Comparison of ENCODE assay signal across 19 cellular contexts in the genomic region with DNA sequence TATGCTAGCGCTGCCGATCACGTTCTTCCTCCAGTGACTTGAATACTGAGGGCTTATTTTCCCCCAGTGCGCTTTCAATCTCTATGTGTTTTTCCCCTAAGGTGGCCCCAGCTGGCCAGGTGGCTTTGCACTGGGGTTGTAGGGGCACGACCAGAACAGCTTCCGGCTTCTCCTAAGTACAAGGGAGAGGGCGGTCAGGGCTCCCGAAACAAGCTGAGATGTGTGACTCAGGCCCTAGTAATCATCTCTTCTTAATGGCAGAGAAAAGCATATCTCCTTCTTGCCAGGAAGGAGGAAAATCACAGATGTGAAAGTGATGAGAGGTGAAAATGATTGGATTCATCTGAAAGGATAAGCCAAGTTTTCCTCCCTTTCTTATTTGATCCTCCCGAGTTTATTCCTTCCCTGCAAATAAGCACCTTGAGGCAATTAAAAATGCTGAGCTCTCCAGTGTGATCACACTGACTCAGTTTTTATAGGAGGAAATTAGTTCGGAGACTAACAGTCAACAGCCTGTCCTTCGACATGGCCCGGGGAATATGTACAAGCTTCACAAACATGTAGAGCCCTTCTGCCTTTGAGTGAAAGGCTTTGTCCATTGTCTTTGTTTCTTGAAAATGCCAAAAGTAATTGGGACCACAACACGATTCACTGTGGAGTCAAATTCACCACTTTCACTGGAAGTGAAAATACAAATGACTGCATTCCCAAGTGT.
DNase-seq lines count a peak whose midpoint lies in the region; ATAC-seq and TF ChIP-seq lines count a peak whose summit lies in the region.
"Had no signal": no experiment of that assay in that cellular context is flagged by ENCODE, and none has a peak within 500 bp of the region (broad histone marks: within the 10 kb centered on the region; RNA-seq: fewer than 3 reads in every experiment).

No MANE protein-coding gene starts in this region.

- H3K4me2 ChIP-seq in GM23248 (ENCODE audit: unreplicated experiment), result peak overlapping the region; percentile 44
- H3K4me2 ChIP-seq: A549 had no signal

- no peaks in the 10 kb centered on the region for H3K9me3 ChIP-seq in GM23248 (ENCODE audit: low read depth)
- no peaks in the 10 kb centered on the region for H3K9me3 ChIP-seq in CD8-positive, alpha-beta T cell (ENCODE audit: low read length)
- H3K9me3 ChIP-seq: A549 had no signal

- H3K27ac Mint-ChIP-seq in CD8-positive, alpha-beta T cell, result no peak overlapping the region
- H3K27ac Mint-ChIP-seq: activated B cell treated with CpG ODN at 0.5 μM for 24 hours; memory B cell; stimulated activated naive CD8-positive, alpha-beta T cell treated with anti-CD3 and anti-CD28 coated beads, Interleukin-15, Interleukin-2, amounts not matched to agents 100 ng/mL and 50 ng/mL, for 24 hours; T-helper 17 cell had no signal

- peaks cover 12% of the 10 kb centered on the region; the same call in 1 of the 2 replicates for H3K4me1 ChIP-seq in GM23248 (ENCODE audit: insufficient read depth)
- H3K4me1 ChIP-seq in CD8-positive, alpha-beta T cell (ENCODE audit: insufficient read depth, low read length), result no peaks in the 10 kb centered on the region
- H3K4me1 ChIP-seq: A549 had no signal

- peaks cover 1% of the 10 kb centered on the region for H3F3A ChIP-seq in GM23248 (ENCODE audit: insufficient read depth)

- peaks cover 2% of the 10 kb centered on the region for H3K27me3 Mint-ChIP-seq in CD8-positive, alpha-beta T cell (ENCODE audit: low read depth)
- H3K27me3 Mint-ChIP-seq: activated B cell treated with CpG ODN at 0.5 μM for 24 hours, memory B cell, T-helper 17 cell had no signal

- H3K36me3 Mint-ChIP-seq in CD8-positive, alpha-beta T cell, result no peaks in the 10 kb centered on the region
- H3K36me3 Mint-ChIP-seq: memory B cell had no signal

- POLR2A ChIA-PET in CD8-positive, alpha-beta T cell (lab: Charles Lee), result no interaction called here

- peak overlapping the region; percentile 56 for H2AFZ ChIP-seq in GM23248

- no peak overlapping the region for H3K4me3 Mint-ChIP-seq in CD8-positive, alpha-beta T cell
- H3K4me3 Mint-ChIP-seq: activated B cell treated with CpG ODN at 0.5 μM for 24 hours; memory B cell; stimulated activated naive CD8-positive, alpha-beta T cell treated with anti-CD3 and anti-CD28 coated beads, Interleukin-15, Interleukin-2, amounts not matched to agents 100 ng/mL and 50 ng/mL, for 24 hours; T-helper 17 cell had no signal

- H3K79me2 ChIP-seq in GM23248 (ENCODE audit: insufficient read depth), result no peaks in the 10 kb centered on the region

- ATAC-seq in GM18873 (IDR thresholded peaks at IDR 0.05; ENCODE audit: low FRiP score, unreplicated experiment), result no peak
- no peak for ATAC-seq in CD8-positive, alpha-beta T cell
- ATAC-seq: A549, T-helper 17 cell had no signal

- H4K20me1 ChIP-seq in GM23248 (ENCODE audit: insufficient read depth), result no peaks in the 10 kb centered on the region

- 52% methylated on average over 13 of the region's 13 CpGs for WGBS in GM23248 (ENCODE audit: low coverage in 1 of 2, low lambda C conversion rate in 2 of 2, missing lambda C conversion rate in 2 of 2), 2 experiments

- peak; percentile 87 for DNase-seq in A172 (ENCODE audit: low spot score)
- DNase-seq in GM23248, result peak; percentile 69
- DNase-seq in SK-MEL-5 (ENCODE audit: low read depth, low spot score), result peak; percentile 72
- peak; percentile 93 for DNase-seq in foreskin melanocyte
- DNase-seq in SHP77 treated with DMSO at 0.1 percent for 48 hours (lab: John Stamatoyannopoulos, UW), result no peak
- DNase-seq in NCI-H2107 treated with DMSO at 0.1 percent for 48 hours (lab: John Stamatoyannopoulos, UW; ENCODE audit: unreplicated experiment), result no peak
- DNase-seq in CD8-positive, alpha-beta T cell, result no peak
- DNase-seq: activated B cell treated with CpG ODN at 0.5 μM for 24 hours; activated CD8-positive, alpha-beta memory T cell treated with anti-CD3 and anti-CD28 coated beads for 24 hours; activated effector memory CD4-positive, alpha-beta T cell treated with Interleukin-2 at 50 U/mL for 16 hours; amniotic stem cell; MV-4-11; retina; stimulated activated CD4-positive, alpha-beta T cell treated with anti-CD3 and anti-CD28 coated beads, Interleukin-15, amount 100 ng/mL, for 24 hours; T-helper 17 cell had no signal

- no peak overlapping the region for H3K4me3 ChIP-seq in GM23248
- H3K4me3 ChIP-seq in CD8-positive, alpha-beta T cell (ENCODE audit: low read depth, low read length), result no peak overlapping the region
- H3K4me3 ChIP-seq: A549 had no signal

- H3K27me3 ChIP-seq in GM23248 (replicated peaks; ENCODE audit: insufficient read depth), result no peaks in the 10 kb centered on the region
- no peaks in the 10 kb centered on the region for H3K27me3 ChIP-seq in CD8-positive, alpha-beta T cell (ENCODE audit: insufficient read depth, low read length)

- H3K4me1 Mint-ChIP-seq in CD8-positive, alpha-beta T cell (ENCODE audit: low read depth), result no peaks in the 10 kb centered on the region
- H3K4me1 Mint-ChIP-seq: T-helper 17 cell had no signal

- in situ Hi-C loops in GM23248 (cut with MboI), result no loop called here
- in situ Hi-C loops in SK-MEL-5 (cut with HindIII; ENCODE audit: low pct_unique_long_range_greater_than_20kb, low sequenced_read_pairs), result no loop called here

- H3K9me2 ChIP-seq in GM23248 (ENCODE audit: insufficient read depth), result no peaks in the 10 kb centered on the region

- H3K9me3 Mint-ChIP-seq in CD8-positive, alpha-beta T cell, result no peaks in the 10 kb centered on the region
- H3K9me3 Mint-ChIP-seq: activated B cell treated with CpG ODN at 0.5 μM for 24 hours; memory B cell; stimulated activated naive CD8-positive, alpha-beta T cell treated with anti-CD3 and anti-CD28 coated beads, Interleukin-15, Interleukin-2, amounts not matched to agents 100 ng/mL and 50 ng/mL, for 24 hours had no signal

- intact Hi-C loops in CD8-positive, alpha-beta T cell (cut with DNase I, micrococcal nuclease), result no loop called here

- H3K9ac ChIP-seq in GM23248, result no peak overlapping the region

- CTCF ChIA-PET in CD8-positive, alpha-beta T cell (lab: Charles Lee), result no interaction called here

- H3K27ac ChIP-seq in GM23248, result no peak overlapping the region
- no peak overlapping the region for H3K27ac ChIP-seq in CD8-positive, alpha-beta T cell (ENCODE audit: low read depth, low read length)
- H3K27ac ChIP-seq: A549 had no signal

- TF ChIP-seq CTCF in CD8-positive, alpha-beta T cell (IDR thresholded peaks at IDR 0.05), result no peak

- H3K36me3 ChIP-seq in GM23248 (ENCODE audit: low read depth), result no peaks in the 10 kb centered on the region
- no peaks in the 10 kb centered on the region for H3K36me3 ChIP-seq in CD8-positive, alpha-beta T cell (ENCODE audit: insufficient read depth, low read length)

Comparison
In these comparisons a context has a peak if more than half of its experiments do, and no peak if none do; other contexts are left out.
1. DNase-seq: peak in A172 (single experiment), GM23248 (single experiment), SK-MEL-5 (single experiment) and foreskin melanocyte (single experiment); none in SHP77 treated with DMSO at 0.1 percent for 48 hours (single experiment), NCI-H2107 treated with DMSO at 0.1 percent for 48 hours (single experiment) and CD8-positive, alpha-beta T cell (0 of 7).